In the genomic region with DNA sequence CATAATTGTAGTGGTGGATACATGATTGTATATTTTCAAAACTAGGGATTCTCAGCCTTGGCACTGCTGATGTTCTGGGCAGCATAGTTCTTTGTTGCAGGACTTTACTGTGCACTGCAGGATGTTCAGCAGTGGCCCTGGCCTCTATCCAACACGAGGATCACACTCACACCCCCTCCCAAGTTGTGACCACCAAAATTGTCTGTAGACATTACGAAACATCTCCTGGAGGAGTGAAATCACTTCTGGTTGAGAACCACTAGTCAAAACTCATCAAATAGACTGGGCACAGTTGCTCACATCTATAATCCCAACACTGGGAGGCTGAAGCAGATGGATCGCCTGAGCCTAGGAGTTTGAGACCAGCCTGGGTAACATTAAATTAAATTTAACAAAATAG, we compare ENCODE assay signal across 1 cellular context.
TF ChIP-seq lines count a peak whose summit lies in the region.

No MANE protein-coding gene starts in this region.

TF ChIP-seq in H1, 55 proteins besides CTCF, POLR2A, EP300 and RAD21 (continued from another document):
- TF ChIP-seq RFX5 (IDR thresholded peaks at IDR 0.05; ENCODE audit: borderline replicate concordance, low read depth, low read length) (no peak), SP2 (IDR thresholded peaks at IDR 0.05; ENCODE audit: low read length) (no peak), JUND (IDR thresholded peaks at IDR 0.05; ENCODE audit: low read length) (no peak), CBX8 (IDR thresholded peaks at IDR 0.05; ENCODE audit: borderline replicate concordance, low read depth, low read length) (no peak), KDM4A (IDR thresholded peaks at IDR 0.05; ENCODE audit: low read depth, low read length, severe bottlenecking) (no peak), RNF2 (IDR thresholded peaks at IDR 0.05; ENCODE audit: borderline replicate concordance, low read depth, low read length, missing control alignments, poor library complexity, severe bottlenecking) (no peak), PHF8 (conservative IDR thresholded peaks at IDR 0.05; ENCODE audit: low read depth, low read length) (no peak), SP4 (IDR thresholded peaks at IDR 0.05; ENCODE audit: low read length) (no peak), ATF2 (IDR thresholded peaks at IDR 0.05; ENCODE audit: low read length) (no peak), ASH2L (IDR thresholded peaks at IDR 0.05; ENCODE audit: low read length) (no peak), TAF1 (IDR thresholded peaks at IDR 0.05; ENCODE audit: low read depth, low read length) (no peak), EGR1 (IDR thresholded peaks at IDR 0.05; ENCODE audit: borderline replicate concordance, low read depth, low read length) (no peak), SAP30 (IDR thresholded peaks at IDR 0.05; ENCODE audit: insufficient read depth, insufficient replicate concordance, low read length) (no peak), KDM5A (IDR thresholded peaks at IDR 0.05; ENCODE audit: low read length) (no peak)
